Comparison of ENCODE assay signal across 1 cellular context in the genomic region with DNA sequence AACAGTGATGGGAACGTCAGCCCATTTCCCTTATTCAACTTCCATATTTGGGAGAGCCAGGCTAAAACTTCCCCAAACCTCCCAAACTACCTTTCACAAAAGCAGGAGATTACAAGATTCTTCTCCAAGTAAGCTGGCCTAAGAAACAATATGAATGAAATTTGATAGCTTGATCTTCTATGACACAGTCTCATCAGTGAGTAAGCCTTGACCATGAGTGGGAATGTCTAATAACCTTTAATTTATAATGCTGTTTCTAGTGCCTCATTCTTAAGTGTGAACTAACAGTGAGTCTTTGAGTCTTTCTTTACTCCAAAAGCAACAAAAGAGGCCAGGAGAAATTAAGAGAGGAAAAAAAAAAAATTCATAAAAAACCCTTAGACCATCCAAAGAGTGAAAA.
TF ChIP-seq lines count a peak whose summit lies in the region.

No MANE protein-coding gene starts in this region.

TF ChIP-seq in GM23338, 12 proteins besides CTCF, POLR2A, EP300 and RAD21 (continued from another document):
- TF ChIP-seq, protein P1, sequence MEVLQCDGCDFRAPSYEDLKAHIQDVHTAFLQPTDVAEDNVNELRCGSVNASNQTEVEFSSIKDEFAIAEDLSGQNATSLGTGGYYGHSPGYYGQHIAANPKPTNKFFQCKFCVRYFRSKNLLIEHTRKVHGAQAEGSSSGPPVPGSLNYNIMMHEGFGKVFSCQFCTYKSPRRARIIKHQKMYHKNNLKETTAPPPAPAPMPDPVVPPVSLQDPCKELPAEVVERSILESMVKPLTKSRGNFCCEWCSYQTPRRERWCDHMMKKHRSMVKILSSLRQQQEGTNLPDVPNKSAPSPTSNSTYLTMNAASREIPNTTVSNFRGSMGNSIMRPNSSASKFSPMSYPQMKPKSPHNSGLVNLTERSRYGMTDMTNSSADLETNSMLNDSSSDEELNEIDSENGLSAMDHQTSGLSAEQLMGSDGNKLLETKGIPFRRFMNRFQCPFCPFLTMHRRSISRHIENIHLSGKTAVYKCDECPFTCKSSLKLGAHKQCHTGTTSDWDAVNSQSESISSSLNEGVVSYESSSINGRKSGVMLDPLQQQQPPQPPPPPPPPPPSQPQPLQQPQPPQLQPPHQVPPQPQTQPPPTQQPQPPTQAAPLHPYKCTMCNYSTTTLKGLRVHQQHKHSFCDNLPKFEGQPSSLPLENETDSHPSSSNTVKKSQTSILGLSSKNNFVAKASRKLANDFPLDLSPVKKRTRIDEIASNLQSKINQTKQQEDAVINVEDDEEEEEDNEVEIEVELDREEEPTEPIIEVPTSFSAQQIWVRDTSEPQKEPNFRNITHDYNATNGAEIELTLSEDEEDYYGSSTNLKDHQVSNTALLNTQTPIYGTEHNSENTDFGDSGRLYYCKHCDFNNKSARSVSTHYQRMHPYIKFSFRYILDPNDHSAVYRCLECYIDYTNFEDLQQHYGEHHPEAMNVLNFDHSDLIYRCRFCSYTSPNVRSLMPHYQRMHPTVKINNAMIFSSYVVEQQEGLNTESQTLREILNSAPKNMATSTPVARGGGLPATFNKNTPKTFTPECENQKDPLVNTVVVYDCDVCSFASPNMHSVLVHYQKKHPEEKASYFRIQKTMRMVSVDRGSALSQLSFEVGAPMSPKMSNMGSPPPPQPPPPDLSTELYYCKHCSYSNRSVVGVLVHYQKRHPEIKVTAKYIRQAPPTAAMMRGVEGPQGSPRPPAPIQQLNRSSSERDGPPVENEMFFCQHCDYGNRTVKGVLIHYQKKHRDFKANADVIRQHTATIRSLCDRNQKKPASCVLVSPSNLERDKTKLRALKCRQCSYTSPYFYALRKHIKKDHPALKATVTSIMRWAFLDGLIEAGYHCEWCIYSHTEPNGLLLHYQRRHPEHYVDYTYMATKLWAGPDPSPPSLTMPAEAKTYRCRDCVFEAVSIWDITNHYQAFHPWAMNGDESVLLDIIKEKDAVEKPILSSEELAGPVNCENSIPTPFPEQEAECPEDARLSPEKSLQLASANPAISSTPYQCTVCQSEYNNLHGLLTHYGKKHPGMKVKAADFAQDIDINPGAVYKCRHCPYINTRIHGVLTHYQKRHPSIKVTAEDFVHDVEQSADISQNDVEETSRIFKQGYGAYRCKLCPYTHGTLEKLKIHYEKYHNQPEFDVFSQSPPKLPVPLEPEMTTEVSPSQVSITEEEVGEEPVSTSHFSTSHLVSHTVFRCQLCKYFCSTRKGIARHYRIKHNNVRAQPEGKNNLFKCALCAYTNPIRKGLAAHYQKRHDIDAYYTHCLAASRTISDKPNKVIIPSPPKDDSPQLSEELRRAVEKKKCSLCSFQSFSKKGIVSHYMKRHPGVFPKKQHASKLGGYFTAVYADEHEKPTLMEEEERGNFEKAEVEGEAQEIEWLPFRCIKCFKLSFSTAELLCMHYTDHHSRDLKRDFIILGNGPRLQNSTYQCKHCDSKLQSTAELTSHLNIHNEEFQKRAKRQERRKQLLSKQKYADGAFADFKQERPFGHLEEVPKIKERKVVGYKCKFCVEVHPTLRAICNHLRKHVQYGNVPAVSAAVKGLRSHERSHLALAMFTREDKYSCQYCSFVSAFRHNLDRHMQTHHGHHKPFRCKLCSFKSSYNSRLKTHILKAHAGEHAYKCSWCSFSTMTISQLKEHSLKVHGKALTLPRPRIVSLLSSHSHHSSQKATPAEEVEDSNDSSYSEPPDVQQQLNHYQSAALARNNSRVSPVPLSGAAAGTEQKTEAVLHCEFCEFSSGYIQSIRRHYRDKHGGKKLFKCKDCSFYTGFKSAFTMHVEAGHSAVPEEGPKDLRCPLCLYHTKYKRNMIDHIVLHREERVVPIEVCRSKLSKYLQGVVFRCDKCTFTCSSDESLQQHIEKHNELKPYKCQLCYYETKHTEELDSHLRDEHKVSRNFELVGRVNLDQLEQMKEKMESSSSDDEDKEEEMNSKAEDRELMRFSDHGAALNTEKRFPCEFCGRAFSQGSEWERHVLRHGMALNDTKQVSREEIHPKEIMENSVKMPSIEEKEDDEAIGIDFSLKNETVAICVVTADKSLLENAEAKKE (CRISPR knock-in tag; IDR thresholded peaks at IDR 0.05): no peak
- no peak for TF ChIP-seq ZNF331 (CRISPR knock-in tag; IDR thresholded peaks at IDR 0.05; ENCODE audit: low read depth)
- TF ChIP-seq CREB1 (CRISPR knock-in tag; IDR thresholded peaks at IDR 0.05; ENCODE audit: low read depth): no peak
- TF ChIP-seq, protein P2, sequence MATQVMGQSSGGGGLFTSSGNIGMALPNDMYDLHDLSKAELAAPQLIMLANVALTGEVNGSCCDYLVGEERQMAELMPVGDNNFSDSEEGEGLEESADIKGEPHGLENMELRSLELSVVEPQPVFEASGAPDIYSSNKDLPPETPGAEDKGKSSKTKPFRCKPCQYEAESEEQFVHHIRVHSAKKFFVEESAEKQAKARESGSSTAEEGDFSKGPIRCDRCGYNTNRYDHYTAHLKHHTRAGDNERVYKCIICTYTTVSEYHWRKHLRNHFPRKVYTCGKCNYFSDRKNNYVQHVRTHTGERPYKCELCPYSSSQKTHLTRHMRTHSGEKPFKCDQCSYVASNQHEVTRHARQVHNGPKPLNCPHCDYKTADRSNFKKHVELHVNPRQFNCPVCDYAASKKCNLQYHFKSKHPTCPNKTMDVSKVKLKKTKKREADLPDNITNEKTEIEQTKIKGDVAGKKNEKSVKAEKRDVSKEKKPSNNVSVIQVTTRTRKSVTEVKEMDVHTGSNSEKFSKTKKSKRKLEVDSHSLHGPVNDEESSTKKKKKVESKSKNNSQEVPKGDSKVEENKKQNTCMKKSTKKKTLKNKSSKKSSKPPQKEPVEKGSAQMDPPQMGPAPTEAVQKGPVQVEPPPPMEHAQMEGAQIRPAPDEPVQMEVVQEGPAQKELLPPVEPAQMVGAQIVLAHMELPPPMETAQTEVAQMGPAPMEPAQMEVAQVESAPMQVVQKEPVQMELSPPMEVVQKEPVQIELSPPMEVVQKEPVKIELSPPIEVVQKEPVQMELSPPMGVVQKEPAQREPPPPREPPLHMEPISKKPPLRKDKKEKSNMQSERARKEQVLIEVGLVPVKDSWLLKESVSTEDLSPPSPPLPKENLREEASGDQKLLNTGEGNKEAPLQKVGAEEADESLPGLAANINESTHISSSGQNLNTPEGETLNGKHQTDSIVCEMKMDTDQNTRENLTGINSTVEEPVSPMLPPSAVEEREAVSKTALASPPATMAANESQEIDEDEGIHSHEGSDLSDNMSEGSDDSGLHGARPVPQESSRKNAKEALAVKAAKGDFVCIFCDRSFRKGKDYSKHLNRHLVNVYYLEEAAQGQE (IDR thresholded peaks at IDR 0.05; ENCODE audit: unreplicated experiment): no peak
- TF ChIP-seq NANOG (IDR thresholded peaks at IDR 0.05; ENCODE audit: borderline replicate concordance): no peak
- TF ChIP-seq EZH2 (IDR thresholded peaks at IDR 0.05; ENCODE audit: low read depth, unreplicated experiment): no peak
